In the genomic region with DNA sequence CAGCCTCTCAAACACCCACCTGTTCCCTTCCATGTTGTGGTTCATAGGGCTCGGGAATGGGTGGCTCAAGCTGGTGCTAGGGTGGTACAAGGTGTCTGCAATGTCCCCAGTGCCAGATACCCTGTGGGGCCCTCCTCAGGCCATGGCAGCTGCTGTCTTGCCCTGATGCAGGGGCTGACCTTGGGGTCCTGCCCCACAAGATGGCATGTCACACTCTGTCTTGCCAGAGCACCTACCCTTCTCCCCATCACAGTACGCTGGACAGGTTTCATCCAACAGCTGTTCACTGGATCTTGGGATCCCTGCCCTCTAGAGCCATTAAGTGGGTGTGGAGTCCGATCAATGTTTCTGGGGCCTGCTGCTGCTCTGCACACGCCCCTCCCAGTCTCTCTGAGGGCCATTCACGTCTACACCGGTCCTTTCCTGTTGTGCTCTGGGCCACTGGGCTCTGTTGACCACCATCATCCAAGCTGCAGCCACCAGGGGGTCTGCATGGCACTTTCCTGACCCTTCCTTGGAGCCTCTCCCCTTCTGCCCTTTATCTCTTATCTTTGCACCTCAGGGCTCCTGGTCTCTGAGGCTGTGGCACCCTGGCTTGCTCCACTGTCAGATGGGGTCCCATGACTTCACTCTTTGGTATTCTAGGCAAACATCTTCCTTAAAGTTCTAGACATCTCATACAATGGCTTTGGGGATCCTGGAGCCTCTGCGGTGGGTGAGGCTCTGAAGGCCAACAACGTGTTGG, we compare ENCODE assay signal across 34 cellular contexts. TPM values are rescaled to one million over a fixed set of nuclear protein-coding genes. Genes with fewer than 3 reads are reported as not detected.
"Had no signal": no experiment of that assay in that cellular context is flagged by ENCODE, and none has a peak within 500 bp of the region (broad histone marks: within the 10 kb centered on the region; RNA-seq: fewer than 3 reads in every experiment).

No MANE protein-coding gene starts in this region.

- H3K4me3 ChIP-seq: colonic mucosa, esophagus muscularis mucosa, gastroesophageal sphincter, heart right ventricle, lung, ovary, psoas muscle, sigmoid colon, thoracic aorta, tibial nerve, upper lobe of left lung had no signal

- H3K36me3 ChIP-seq: colonic mucosa, esophagus muscularis mucosa, gastroesophageal sphincter, heart right ventricle, ovary, sigmoid colon, thoracic aorta, tibial nerve, upper lobe of left lung had no signal

- H3K27ac ChIP-seq: colonic mucosa, esophagus muscularis mucosa, foreskin keratinocyte, gastroesophageal sphincter, heart right ventricle, ovary, psoas muscle, sigmoid colon, thoracic aorta, tibial nerve, upper lobe of left lung had no signal

- H3K9me3 Mint-ChIP-seq: dendritic cell treated with granulocyte-macrophage colony-stimulating factor and Interleukin-4, amounts not matched to agents 40 ng/mL and 50 ng/mL, for 4 days; endodermal cell; memory B cell; naive B cell; natural killer cell treated with Interleukin-12 subunit alpha and Interleukin-12 subunit beta and Interleukin-15 and Interleukin-18, amount 100 ng/mL, for 72 hours; stimulated activated naive B cell treated with anti-CD40 and anti-IgM and Interleukin-4, amounts not matched to agents 10 μg/mL and 1 μg/mL and 100 μg/mL, for 72 hours; stimulated activated naive CD8-positive, alpha-beta T cell treated with anti-CD3 and anti-CD28 coated beads, Interleukin-15, Interleukin-2, amounts not matched to agents 100 ng/mL and 50 ng/mL, for 24 hours had no signal

- H3K4me1 ChIP-seq: colonic mucosa, esophagus muscularis mucosa, gastroesophageal sphincter, heart right ventricle, psoas muscle, sigmoid colon, tibial nerve, upper lobe of left lung had no signal

- H3K27ac Mint-ChIP-seq: dendritic cell treated with granulocyte-macrophage colony-stimulating factor and Interleukin-4, amounts not matched to agents 40 ng/mL and 50 ng/mL, for 4 days; endodermal cell; memory B cell; naive B cell; natural killer cell treated with Interleukin-12 subunit alpha and Interleukin-12 subunit beta and Interleukin-15 and Interleukin-18, amount 100 ng/mL, for 72 hours; stimulated activated naive B cell treated with anti-CD40 and anti-IgM and Interleukin-4, amounts not matched to agents 10 μg/mL and 1 μg/mL and 100 μg/mL, for 72 hours; stimulated activated naive CD8-positive, alpha-beta T cell treated with anti-CD3 and anti-CD28 coated beads, Interleukin-15, Interleukin-2, amounts not matched to agents 100 ng/mL and 50 ng/mL, for 24 hours had no signal

- DNase-seq: colonic mucosa; effector CD8-positive, alpha-beta T cell; endodermal cell; foreskin keratinocyte; heart right ventricle; hippocampal formation; kidney glomerular epithelial cell; naive B cell; occipital lobe; ovary; psoas muscle; right cardiac atrium; sigmoid colon; stimulated activated CD4-positive, alpha-beta T cell treated with anti-CD3 and anti-CD28 coated beads, Interleukin-15, amount 100 ng/mL, for 24 hours; stimulated activated CD4-positive, alpha-beta T cell treated with anti-CD3 and anti-CD28 coated beads, Interleukin-2, amount 100 ng/mL, for 48 hours; stimulated activated naive B cell treated with anti-CD40 and anti-IgM and Interleukin-4, amounts not matched to agents 10 μg/mL and 1 μg/mL and 100 μg/mL, for 72 hours; upper lobe of left lung had no signal

- H3K36me3 Mint-ChIP-seq: memory B cell; naive B cell; natural killer cell treated with Interleukin-12 subunit alpha and Interleukin-12 subunit beta and Interleukin-15 and Interleukin-18, amount 100 ng/mL, for 72 hours; stimulated activated naive B cell treated with anti-CD40 and anti-IgM and Interleukin-4, amounts not matched to agents 10 μg/mL and 1 μg/mL and 100 μg/mL, for 72 hours had no signal

- FAIRE-seq: islet of Langerhans had no signal

- H3K4me3 Mint-ChIP-seq: dendritic cell treated with granulocyte-macrophage colony-stimulating factor and Interleukin-4, amounts not matched to agents 40 ng/mL and 50 ng/mL, for 4 days; endodermal cell; memory B cell; naive B cell; natural killer cell treated with Interleukin-12 subunit alpha and Interleukin-12 subunit beta and Interleukin-15 and Interleukin-18, amount 100 ng/mL, for 72 hours; stimulated activated naive B cell treated with anti-CD40 and anti-IgM and Interleukin-4, amounts not matched to agents 10 μg/mL and 1 μg/mL and 100 μg/mL, for 72 hours; stimulated activated naive CD8-positive, alpha-beta T cell treated with anti-CD3 and anti-CD28 coated beads, Interleukin-15, Interleukin-2, amounts not matched to agents 100 ng/mL and 50 ng/mL, for 24 hours had no signal

- H3K9me3 ChIP-seq: colonic mucosa, esophagus muscularis mucosa, gastroesophageal sphincter, heart right ventricle, ovary, psoas muscle, sigmoid colon, thoracic aorta, tibial nerve, upper lobe of left lung had no signal

- ATAC-seq: gastroesophageal sphincter; heart right ventricle; natural killer cell treated with Interleukin-12 subunit alpha and Interleukin-12 subunit beta and Interleukin-15 and Interleukin-18, amount 100 ng/mL, for 72 hours; psoas muscle; right cardiac atrium; stimulated activated naive B cell treated with anti-CD40 and anti-IgM and Interleukin-4, amounts not matched to agents 10 μg/mL and 1 μg/mL and 100 μg/mL, for 72 hours had no signal

- H3K27me3 ChIP-seq: colonic mucosa, foreskin keratinocyte, ovary, upper lobe of left lung had no signal

RNA-seq across cellular contexts. Expression of gene LRRC74B, which starts 7.1 kb away (rescaled TPM):
- total RNA-seq: chondrocyte; colonic mucosa; endodermal cell; epithelial cell of proximal tubule; esophagus muscularis mucosa; fibroblast of lung; foreskin keratinocyte; gastroesophageal sphincter; heart right ventricle; liver; mononuclear cell; natural killer cell treated with Interleukin-12 subunit alpha and Interleukin-12 subunit beta and Interleukin-15 and Interleukin-18, amount 100 ng/mL, for 72 hours; occipital lobe; renal cortical epithelial cell; right cardiac atrium; sigmoid colon; skeletal muscle tissue; thoracic aorta had no signal
- polyA plus RNA-seq: fibroblast of lung, foreskin keratinocyte, heart right ventricle, liver, right cardiac atrium had no signal

RNA-seq across cellular contexts. Expression of gene SLC7A4, which starts 20.5 kb away (rescaled TPM):
- total RNA-seq: mononuclear cell; natural killer cell treated with Interleukin-12 subunit alpha and Interleukin-12 subunit beta and Interleukin-15 and Interleukin-18, amount 100 ng/mL, for 72 hours had no signal

RNA-seq across cellular contexts. Expression of gene P2RX6, which starts 37.9 kb away (rescaled TPM):
- total RNA-seq: epithelial cell of proximal tubule; natural killer cell treated with Interleukin-12 subunit alpha and Interleukin-12 subunit beta and Interleukin-15 and Interleukin-18, amount 100 ng/mL, for 72 hours; occipital lobe had no signal
